In the genomic region with DNA sequence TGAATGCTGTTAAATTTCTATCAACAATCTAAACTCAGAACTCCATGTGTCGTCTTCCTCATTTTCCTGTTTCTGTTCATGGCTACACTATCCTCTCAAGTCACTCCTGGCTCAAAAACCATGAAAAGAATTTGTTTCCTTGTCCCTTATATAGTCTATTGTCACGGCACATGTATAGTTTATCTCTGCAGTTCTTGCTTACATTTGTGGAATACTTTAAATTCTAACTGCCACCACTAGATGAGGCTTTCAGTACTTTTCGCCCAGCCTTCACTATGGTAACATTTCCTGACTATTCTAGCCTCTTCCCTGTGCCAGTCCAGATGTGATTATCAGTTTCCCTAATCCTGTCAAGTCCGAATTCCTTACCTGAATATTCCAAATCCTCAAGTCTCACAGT, we compare ENCODE assay signal across 18 cellular contexts. TPM values are rescaled to one million over a fixed set of nuclear protein-coding genes. Genes with fewer than 3 reads are reported as not detected.
DNase-seq lines count a peak whose midpoint lies in the region; ATAC-seq and TF ChIP-seq lines count a peak whose summit lies in the region.
"Had no signal": no experiment of that assay in that cellular context is flagged by ENCODE, and none has a peak within 500 bp of the region (broad histone marks: within the 10 kb centered on the region; RNA-seq: fewer than 3 reads in every experiment).

No MANE protein-coding gene starts in this region.

- H3K9me3 ChIP-seq in fibroblast of lung (ENCODE audit: control insufficient read depth, insufficient read depth, low read depth, low read length): no peaks in the 10 kb centered on the region
- H3K9me3 ChIP-seq in trophoblast cell (ENCODE audit: insufficient read depth, low read depth, low read length): no peaks in the 10 kb centered on the region
- H3K9me3 ChIP-seq in gastrocnemius medialis: no peaks in the 10 kb centered on the region
- H3K9me3 ChIP-seq: left ventricle myocardium inferior, MG63 had no signal

- TF ChIP-seq CTCF in GM23338 (conservative IDR thresholded peaks at IDR 0.05; ENCODE audit: low read depth in 2 of 2) (peak in 1 of 2 experiments; percentile 15; a peak in 1 of 4 replicates), VCaP (conservative IDR thresholded peaks at IDR 0.05) (peak; percentile 48), fibroblast of lung (conservative IDR thresholded peaks at IDR 0.05 in 1 of 2, IDR thresholded peaks at IDR 0.05 in 1 of 2; ENCODE audit: low read depth in 1 of 2, low read length in 2 of 2) (peak in 1 of 2 donors; percentile 10), gastrocnemius medialis (IDR thresholded peaks at IDR 0.05 in 4 of 5, conservative IDR thresholded peaks at IDR 0.05 in 1 of 5) (no peak)

- H3K9me3 Mint-ChIP-seq in GM23338: no peaks in the 10 kb centered on the region
- H3K9me3 Mint-ChIP-seq: activated CD4-positive, alpha-beta memory T cell treated with anti-CD3 and anti-CD28 coated beads, Interleukin-2, amount 10 ng/mL, durations not matched to agents 7 days and 5 days; activated T-helper 1 cell treated with anti-CD3 and anti-CD28 coated beads, Interleukin-12 subunit alpha, Interleukin-12 subunit beta, Interleukin-2, Interleukin-4 antibody, amounts not matched to agents 30 ng/mL and 10 ng/mL and 1 ng/mL, durations not matched to agents 14 hours and 24 hours and 36 hours; CD14-positive monocyte; dendritic cell treated with granulocyte-macrophage colony-stimulating factor and Interleukin-4, amounts not matched to agents 40 ng/mL and 50 ng/mL, for 4 days had no signal

- H3F3A ChIP-seq in GM23338 (replicated peaks; ENCODE audit: low read depth): no peaks in the 10 kb centered on the region

- H3K27me3 Mint-ChIP-seq in GM23338 (ENCODE audit: insufficient read depth, low read depth, poor library complexity): peaks cover 1% of the 10 kb centered on the region
- H3K27me3 Mint-ChIP-seq: activated CD4-positive, alpha-beta memory T cell treated with anti-CD3 and anti-CD28 coated beads, Interleukin-2, amount 10 ng/mL, durations not matched to agents 7 days and 5 days; dendritic cell treated with granulocyte-macrophage colony-stimulating factor and Interleukin-4, amounts not matched to agents 40 ng/mL and 50 ng/mL, for 4 days had no signal

- H4K8ac ChIP-seq in trophoblast cell (ENCODE audit: low read depth, low read length): no peak overlapping the region

- no peak overlapping the region for H2AK5ac ChIP-seq in trophoblast cell (ENCODE audit: low read length)

- H3K36me3 Mint-ChIP-seq in GM23338 (ENCODE audit: low read depth): no peaks in the 10 kb centered on the region

- no peak overlapping the region for H3K27ac ChIP-seq in GM23338 (ENCODE audit: low read depth)
- no peak overlapping the region for H3K27ac ChIP-seq in VCaP
- no peak overlapping the region for H3K27ac ChIP-seq in fibroblast of lung (ENCODE audit: insufficient read depth, low read length)
- H3K27ac ChIP-seq in trophoblast cell (ENCODE audit: low read depth, low read length): no peak overlapping the region
- no peak overlapping the region for H3K27ac ChIP-seq in caudate nucleus (ENCODE audit: low read depth, low read length)
- no peak overlapping the region for H3K27ac ChIP-seq in gastrocnemius medialis
- H3K27ac ChIP-seq: left ventricle myocardium inferior had no signal

- no peak overlapping the region for H2BK12ac ChIP-seq in trophoblast cell (ENCODE audit: low read length)

- H3K23ac ChIP-seq in trophoblast cell (ENCODE audit: low read length): no peak overlapping the region

- H3K4me1 Mint-ChIP-seq in GM23338: no peaks in the 10 kb centered on the region; the same call in 2 of the 3 replicates
- H3K4me1 Mint-ChIP-seq: activated CD4-positive, alpha-beta memory T cell treated with anti-CD3 and anti-CD28 coated beads, Interleukin-2, amount 10 ng/mL, durations not matched to agents 7 days and 5 days; CD14-positive monocyte; nephron had no signal

- no CpG with 5 or more reads among the region's 4 CpGs for WGBS in trophoblast cell (ENCODE audit: extremely low coverage, insufficient coverage, insufficient read length)

- H2BK5ac ChIP-seq in trophoblast cell (ENCODE audit: low read depth, low read length, poor library complexity): no peak overlapping the region

- no peak overlapping the region for H3K4me2 ChIP-seq in GM23338
- H3K4me2 ChIP-seq in fibroblast of lung (ENCODE audit: extremely low read depth, insufficient read depth, low read length): no peak overlapping the region
- no peak overlapping the region for H3K4me2 ChIP-seq in trophoblast cell (ENCODE audit: low read length)

- H3K9me2 ChIP-seq in GM23338 (ENCODE audit: insufficient read depth): no peaks in the 10 kb centered on the region

- H3K27ac Mint-ChIP-seq in GM23338: no peak overlapping the region
- H3K27ac Mint-ChIP-seq: activated CD4-positive, alpha-beta memory T cell treated with anti-CD3 and anti-CD28 coated beads, Interleukin-2, amount 10 ng/mL, durations not matched to agents 7 days and 5 days; activated T-helper 1 cell treated with anti-CD3 and anti-CD28 coated beads, Interleukin-12 subunit alpha, Interleukin-12 subunit beta, Interleukin-2, Interleukin-4 antibody, amounts not matched to agents 30 ng/mL and 10 ng/mL and 1 ng/mL, durations not matched to agents 14 hours and 24 hours and 36 hours; CD14-positive monocyte; dendritic cell treated with granulocyte-macrophage colony-stimulating factor and Interleukin-4, amounts not matched to agents 40 ng/mL and 50 ng/mL, for 4 days; nephron had no signal

- peak; percentile 47 for DNase-seq in GM23338 (ENCODE audit: low spot score)
- peak; percentile 27 to 31 for DNase-seq in fibroblast of lung (ENCODE audit: low read depth in 2 of 2)
- DNase-seq in trophoblast cell: peak; percentile 3 to 78
- no peak for DNase-seq in caudate nucleus (lab: John Stamatoyannopoulos, UW)
- no peak for DNase-seq in SIG-M5 (lab: John Stamatoyannopoulos, UW)
- DNase-seq in gastrocnemius medialis: no peak
- DNase-seq in NCI-H2171 (lab: John Stamatoyannopoulos, UW): no peak
- DNase-seq: activated CD4-positive, alpha-beta memory T cell treated with anti-CD3 and anti-CD28 coated beads, Interleukin-2, amount 10 ng/mL, durations not matched to agents 7 days and 5 days; DMS79; left ventricle myocardium inferior; MG63; NCI-H1694 treated with DMSO at 0.1 percent for 48 hours had no signal

- H4K12ac ChIP-seq in trophoblast cell (ENCODE audit: low read depth, low read length): no peak overlapping the region

- in situ Hi-C loops in gastrocnemius medialis (cut with MboI; ENCODE audit: low sequenced_read_pairs in 4 of 4): no loop called here

- no peaks in the 10 kb centered on the region for H4K20me1 ChIP-seq in GM23338 (replicated peaks; ENCODE audit: insufficient read depth)
- no peaks in the 10 kb centered on the region for H4K20me1 ChIP-seq in fibroblast of lung (ENCODE audit: control insufficient read depth, extremely low read depth, insufficient read depth, low read length)

- H4K91ac ChIP-seq in trophoblast cell (ENCODE audit: low read depth, low read length): no peak overlapping the region

- H3K4me3 Mint-ChIP-seq in GM23338: no peak overlapping the region
- H3K4me3 Mint-ChIP-seq: activated CD4-positive, alpha-beta memory T cell treated with anti-CD3 and anti-CD28 coated beads, Interleukin-2, amount 10 ng/mL, durations not matched to agents 7 days and 5 days; activated T-helper 1 cell treated with anti-CD3 and anti-CD28 coated beads, Interleukin-12 subunit alpha, Interleukin-12 subunit beta, Interleukin-2, Interleukin-4 antibody, amounts not matched to agents 30 ng/mL and 10 ng/mL and 1 ng/mL, durations not matched to agents 14 hours and 24 hours and 36 hours; CD14-positive monocyte; dendritic cell treated with granulocyte-macrophage colony-stimulating factor and Interleukin-4, amounts not matched to agents 40 ng/mL and 50 ng/mL, for 4 days; nephron had no signal

- H3K4me3 ChIP-seq in GM23338 (no peak overlapping the region), fibroblast of lung (replicated peaks in 1 of 4; ENCODE audit: control extremely low read depth in 1 of 4, insufficient read depth in 1 of 4, low read depth in 3 of 4, low read length in 4 of 4) (no peak overlapping the region), trophoblast cell (ENCODE audit: low read depth, low read length) (no peak overlapping the region), gastrocnemius medialis (no peak overlapping the region)
- H3K4me3 ChIP-seq: left ventricle myocardium inferior, MG63 had no signal

- no peak overlapping the region for H3K9ac ChIP-seq in fibroblast of lung (ENCODE audit: insufficient read depth, low read length)
- no peak overlapping the region for H3K9ac ChIP-seq in trophoblast cell (ENCODE audit: low read length)

- H3K27me3 ChIP-seq in GM23338 (ENCODE audit: insufficient read depth): no peaks in the 10 kb centered on the region
- H3K27me3 ChIP-seq in fibroblast of lung (ENCODE audit: control insufficient read depth, insufficient read depth, low read length): no peaks in the 10 kb centered on the region
- H3K27me3 ChIP-seq in trophoblast cell (ENCODE audit: insufficient read depth, low read length): no peaks in the 10 kb centered on the region
- H3K27me3 ChIP-seq in gastrocnemius medialis: no peaks in the 10 kb centered on the region
- H3K27me3 ChIP-seq: MG63 had no signal

- ATAC-seq in GM23338 (peak; percentile 48), gastrocnemius medialis (no peak)

- no peak overlapping the region for H2BK120ac ChIP-seq in trophoblast cell (ENCODE audit: insufficient read depth, low read length, poor library complexity)

- H3K18ac ChIP-seq in trophoblast cell (ENCODE audit: low read length): no peak overlapping the region

- no peaks in the 10 kb centered on the region for H3K79me2 ChIP-seq in GM23338 (replicated peaks; ENCODE audit: insufficient read depth)
- no peaks in the 10 kb centered on the region for H3K79me2 ChIP-seq in fibroblast of lung (ENCODE audit: control insufficient read depth, insufficient read depth, low read length)
- no peaks in the 10 kb centered on the region for H3K79me2 ChIP-seq in trophoblast cell (ENCODE audit: control insufficient read depth, insufficient read depth, low read length, poor library complexity)

- H3K14ac ChIP-seq in trophoblast cell (ENCODE audit: low read length): no peak overlapping the region

- intact Hi-C loops in gastrocnemius medialis (cut with DNase I; ENCODE audit: low total_unique reads): no loop called here

- TF ChIP-seq POLR2A in gastrocnemius medialis (IDR thresholded peaks at IDR 0.05): no peak

- no peak overlapping the region for H3K4ac ChIP-seq in trophoblast cell (ENCODE audit: low read depth, low read length)

- H3K4me1 ChIP-seq in GM23338 (ENCODE audit: insufficient read depth) (no peaks in the 10 kb centered on the region), fibroblast of lung (ENCODE audit: control insufficient read depth, extremely low read depth, insufficient read depth, low read length) (no peaks in the 10 kb centered on the region), trophoblast cell (ENCODE audit: control insufficient read depth in 1 of 2, insufficient read depth in 2 of 2, low read length in 2 of 2) (peaks cover 7 to 10% of the 10 kb centered on the region in 2 experiments), gastrocnemius medialis (no peaks in the 10 kb centered on the region)

- no peaks in the 10 kb centered on the region for H3K79me1 ChIP-seq in trophoblast cell (ENCODE audit: low read length)

- no peak overlapping the region for H2AFZ ChIP-seq in GM23338
- no peak overlapping the region for H2AFZ ChIP-seq in fibroblast of lung (ENCODE audit: low read length)
- no peak overlapping the region for H2AFZ ChIP-seq in trophoblast cell (ENCODE audit: insufficient read depth, low read length, poor library complexity)

- H3K36me3 ChIP-seq in GM23338 (ENCODE audit: insufficient read depth) (no peaks in the 10 kb centered on the region), fibroblast of lung (ENCODE audit: control insufficient read depth, insufficient read depth, low read length) (peaks cover 2% of the 10 kb centered on the region), trophoblast cell (ENCODE audit: control insufficient read depth in 1 of 2, insufficient read depth in 2 of 2, low read length in 2 of 2) (peaks cover 4% of the 10 kb centered on the region in 2 experiments), gastrocnemius medialis (peaks cover 0 to 10% of the 10 kb centered on the region in 2 donors)
- H3K36me3 ChIP-seq: MG63 had no signal

RNA-seq across cellular contexts. Expression of gene PKD2L2, which starts 34.6 kb away (rescaled TPM):
- total RNA-seq in GM23338 (2014; rRNA removed; shearing (Covaris generic)): not detected in 2 replicates
- polyA plus RNA-seq in GM23338 (2016; fragmentation: Nextera tagmentation; extraction: Ambion mirVana): 0.16 TPM in 1 of 2 replicates, not detected in the other
- 0.26 TPM in 1 of 2 replicates, not detected in the other for total RNA-seq in fibroblast of lung
- not detected in 2 replicates for polyA plus RNA-seq in fibroblast of lung
- not detected in 2 replicates for polyA plus RNA-seq in fibroblast of lung (2012)
- not detected in 2 replicates for polyA minus RNA-seq in fibroblast of lung (ENCODE audit: low replicate concordance)
- not detected in 2 replicates for polyA plus RNA-seq in trophoblast cell (2013)
- 1 to 10 TPM in 1 of 4 donors, under 1 TPM in 2, not detected in 1; 0.70 to 4.8 (median 0.94) TPM for total RNA-seq in gastrocnemius medialis
- total RNA-seq: activated T-helper 1 cell treated with anti-CD3 and anti-CD28 coated beads, Interleukin-12 subunit alpha, Interleukin-12 subunit beta, Interleukin-2, Interleukin-4 antibody, amounts not matched to agents 30 ng/mL and 10 ng/mL and 1 ng/mL, durations not matched to agents 14 hours and 24 hours and 36 hours; NCI-H460 had no signal

RNA-seq across cellular contexts. Expression of gene MYOT, which starts 56.2 kb away (rescaled TPM):
- not detected in 2 replicates for total RNA-seq in GM23338 (2014; rRNA removed; shearing (Covaris generic))
- polyA plus RNA-seq in GM23338 (2016; fragmentation: Nextera tagmentation; extraction: Ambion mirVana) (0.58 TPM in 1 of 2 replicates, not detected in the other), fibroblast of lung (not detected in 2 replicates)
- total RNA-seq in fibroblast of lung (not detected in 2 replicates), gastrocnemius medialis (100 to 1,000 TPM in 3 of 4 donors, 10 to 100 TPM in 1; 99.0 to 801 (median 294) TPM)
- not detected in 2 replicates for polyA plus RNA-seq in fibroblast of lung (2012)
- not detected in 2 replicates for polyA minus RNA-seq in fibroblast of lung (ENCODE audit: low replicate concordance)
- polyA plus RNA-seq in trophoblast cell (2013): not detected in 2 replicates
- total RNA-seq: activated CD4-positive, alpha-beta memory T cell treated with anti-CD3 and anti-CD28 coated beads, Interleukin-2, amount 10 ng/mL, durations not matched to agents 7 days and 5 days; activated T-helper 1 cell treated with anti-CD3 and anti-CD28 coated beads, Interleukin-12 subunit alpha, Interleukin-12 subunit beta, Interleukin-2, Interleukin-4 antibody, amounts not matched to agents 30 ng/mL and 10 ng/mL and 1 ng/mL, durations not matched to agents 14 hours and 24 hours and 36 hours; NCI-H460 had no signal
- polyA plus RNA-seq: CD14-positive monocyte had no signal

Comparison
In these comparisons a context has a peak if more than half of its experiments do, and no peak if none do; other contexts are left out.
1. DNase-seq: peak in GM23338 (single experiment), fibroblast of lung (2 of 2) and trophoblast cell (2 of 2); none in caudate nucleus (0 of 61), SIG-M5 (single experiment), gastrocnemius medialis (0 of 2) and NCI-H2171 (single experiment).
2. RNA of gene MYOT, which starts 56.2 kb away (total RNA-seq): 99.0 to 801 TPM in gastrocnemius medialis; not detected in GM23338 and not detected in fibroblast of lung; every median in the first group is over 10 times any median in the second.